In genomic region chr1:115164940-115165718, GRCh38 we compare ENCODE assay signal across 19 cellular contexts.
DNase-seq lines count a peak whose midpoint lies in the region; ATAC-seq, FAIRE-seq and TF ChIP-seq lines count a peak whose summit lies in the region.
"Had no signal": no experiment of that assay in that cellular context is flagged by ENCODE, and none has a peak within 500 bp of the region (broad histone marks: within the 10 kb centered on the region; RNA-seq: fewer than 3 reads in every experiment).

No MANE protein-coding gene starts in this region.

- H2BK12ac ChIP-seq in trophoblast cell (ENCODE audit: low read length) = peak overlapping the region; percentile 17

- no peak for DNase-seq in activated naive CD4-positive, alpha-beta T cell (lab: John Stamatoyannopoulos, UW)
- DNase-seq in HCT116 (ENCODE audit: low read depth, low spot score) (no peak), astrocyte (ENCODE audit: low read depth) (no peak), trophoblast cell (no peak), COLO829 (ENCODE audit: low spot score) (no peak), NOMO-1 (lab: John Stamatoyannopoulos, UW; ENCODE audit: unreplicated experiment in 2 of 2) (no peak)
- DNase-seq: Caco-2; CD8-positive, alpha-beta T cell; DMS53; GF-D8; HFFc6 had no signal

- no peaks in the 10 kb centered on the region for H3K4me1 Mint-ChIP-seq in activated naive CD4-positive, alpha-beta T cell treated with anti-CD3 and anti-CD28 coated beads, Interleukin-2, amount 50 U/mL, for 24 hours
- peaks cover 32% of the 10 kb centered on the region for H3K4me1 Mint-ChIP-seq in astrocyte (ENCODE audit: low read depth, unreplicated experiment)
- H3K4me1 Mint-ChIP-seq: CD14-positive monocyte had no signal

- H3K4me3 Mint-ChIP-seq in activated naive CD4-positive, alpha-beta T cell treated with anti-CD3 and anti-CD28 coated beads, Interleukin-2, amount 50 U/mL, for 24 hours = no peak overlapping the region
- no peak overlapping the region for H3K4me3 Mint-ChIP-seq in astrocyte (ENCODE audit: unreplicated experiment)
- H3K4me3 Mint-ChIP-seq: CD14-positive monocyte; CD8-positive, alpha-beta T cell; HFFc6 had no signal

- no CpG with 5 or more reads among the region's 6 CpGs for WGBS in trophoblast cell (ENCODE audit: extremely low coverage, insufficient coverage, insufficient read length)

- H3K18ac ChIP-seq in trophoblast cell (ENCODE audit: low read length) = no peak overlapping the region

- H3K27ac ChIP-seq in HCT116 (ENCODE audit: low read depth, low read length) = no peak overlapping the region
- no peak overlapping the region for H3K27ac ChIP-seq in astrocyte (ENCODE audit: low read depth, low read length)
- no peak overlapping the region for H3K27ac ChIP-seq in trophoblast cell (ENCODE audit: low read depth, low read length)
- H3K27ac ChIP-seq: HL-60 had no signal

- no peak overlapping the region for H4K12ac ChIP-seq in trophoblast cell (ENCODE audit: low read depth, low read length)

- no peak overlapping the region for H2BK120ac ChIP-seq in trophoblast cell (ENCODE audit: insufficient read depth, low read length, poor library complexity)

- no peak overlapping the region for H3K23ac ChIP-seq in trophoblast cell (ENCODE audit: low read length)

- H3K14ac ChIP-seq in trophoblast cell (ENCODE audit: low read length) = no peak overlapping the region

- H3K27me3 ChIP-seq in HCT116 (ENCODE audit: insufficient read depth, low read length) (no peaks in the 10 kb centered on the region), astrocyte (ENCODE audit: insufficient read depth, low read length) (no peaks in the 10 kb centered on the region), trophoblast cell (ENCODE audit: insufficient read depth, low read length) (no peaks in the 10 kb centered on the region)

- peak overlapping the region; percentile 0 for H3K27ac Mint-ChIP-seq in activated naive CD4-positive, alpha-beta T cell treated with anti-CD3 and anti-CD28 coated beads, Interleukin-2, amount 50 U/mL, for 24 hours
- H3K27ac Mint-ChIP-seq in astrocyte (ENCODE audit: unreplicated experiment) = no peak overlapping the region
- H3K27ac Mint-ChIP-seq: CD14-positive monocyte; CD8-positive, alpha-beta T cell had no signal

- no peak for ATAC-seq in HCT116
- ATAC-seq in GM19452 (IDR thresholded peaks at IDR 0.05; ENCODE audit: unreplicated experiment) = no peak
- ATAC-seq: A549; CD8-positive, alpha-beta T cell had no signal

- H2BK5ac ChIP-seq in trophoblast cell (ENCODE audit: low read depth, low read length, poor library complexity) = no peak overlapping the region

- H3K9ac ChIP-seq in HCT116 (ENCODE audit: low read length) (no peak overlapping the region), astrocyte (ENCODE audit: low read length) (no peak overlapping the region), trophoblast cell (ENCODE audit: low read length) (no peak overlapping the region)

- H3K4me3 ChIP-seq in HCT116 (replicated peaks in 1 of 2; ENCODE audit: low read depth in 1 of 2, low read length in 2 of 2) = no peak overlapping the region
- no peak overlapping the region for H3K4me3 ChIP-seq in astrocyte (ENCODE audit: insufficient read depth, low read depth, low read length)
- H3K4me3 ChIP-seq in trophoblast cell (ENCODE audit: low read depth, low read length) = no peak overlapping the region
- H3K4me3 ChIP-seq: A549, HAP-1 had no signal

- no peaks in the 10 kb centered on the region for H3K79me2 ChIP-seq in HCT116 (ENCODE audit: insufficient read depth, low read length)
- no peaks in the 10 kb centered on the region for H3K79me2 ChIP-seq in astrocyte (ENCODE audit: insufficient read depth, low read length)
- H3K79me2 ChIP-seq in trophoblast cell (ENCODE audit: control insufficient read depth, insufficient read depth, low read length, poor library complexity) = no peaks in the 10 kb centered on the region

- POLR2A ChIA-PET in HCT116 (lab: Charles Lee) = interaction anchor here (1.3 kb wide), 1 partner anchor 14 kb away, joined by 3 read pairs; no protein-coding TSS in a partner anchor

- peak; percentile 79 for FAIRE-seq in astrocyte (lab: Jason Lieb, UNC)
- FAIRE-seq: A549, GM18507, H1 had no signal

- no peak for TF ChIP-seq RAD21 in HCT116 (IDR thresholded peaks at IDR 0.05; ENCODE audit: low read depth)

- CTCF ChIA-PET in HCT116 (lab: Charles Lee) = no interaction called here

- no peaks in the 10 kb centered on the region for H3K9me3 Mint-ChIP-seq in activated naive CD4-positive, alpha-beta T cell treated with anti-CD3 and anti-CD28 coated beads, Interleukin-2, amount 50 U/mL, for 24 hours
- H3K9me3 Mint-ChIP-seq in astrocyte (ENCODE audit: unreplicated experiment) = no peaks in the 10 kb centered on the region
- H3K9me3 Mint-ChIP-seq: CD8-positive, alpha-beta T cell had no signal

- H3K4me2 ChIP-seq in HCT116 (ENCODE audit: low read length) (no peak overlapping the region), astrocyte (ENCODE audit: low read length) (no peak overlapping the region), trophoblast cell (ENCODE audit: low read length) (no peak overlapping the region)
- H3K4me2 ChIP-seq: A549 had no signal

- H2AFZ ChIP-seq in HCT116 (ENCODE audit: low read depth, low read length, poor library complexity, severe bottlenecking) = peak overlapping the region; percentile 3
- H2AFZ ChIP-seq in astrocyte (ENCODE audit: low read depth, low read length) = no peak overlapping the region
- no peak overlapping the region for H2AFZ ChIP-seq in trophoblast cell (ENCODE audit: insufficient read depth, low read length, poor library complexity)

- TF ChIP-seq CTCF in HCT116 (IDR thresholded peaks at IDR 0.05 in 2 of 3, conservative IDR thresholded peaks at IDR 0.05 in 1 of 3; ENCODE audit: borderline replicate concordance in 1 of 3, insufficient read depth in 1 of 3, low read depth in 2 of 3, low read length in 2 of 3) (no peak), astrocyte (IDR thresholded peaks at IDR 0.05; ENCODE audit: insufficient read depth, low read depth, low read length) (no peak)

- H2AK5ac ChIP-seq in trophoblast cell (ENCODE audit: low read length) = no peak overlapping the region

- H3K36me3 ChIP-seq in HCT116 (ENCODE audit: control insufficient read depth in 1 of 2, insufficient read depth in 2 of 2, low read length in 2 of 2) (no peaks in the 10 kb centered on the region), astrocyte (ENCODE audit: insufficient read depth, low read length) (no peaks in the 10 kb centered on the region), trophoblast cell (ENCODE audit: control insufficient read depth in 1 of 2, insufficient read depth in 2 of 2, low read length in 2 of 2) (no peaks in the 10 kb centered on the region)
- H3K36me3 ChIP-seq: HAP-1 had no signal

- RAD21 ChIA-PET in HCT116 (lab: Charles Lee; ENCODE audit: low non-redundant PET in 1 of 2, low total read pairs in 2 of 2, uncharacterized antibody in 2 of 2, unreplicated experiment in 2 of 2) = no interaction called here

- no peak for TF ChIP-seq POLR2A in HCT116 (IDR thresholded peaks at IDR 0.05; ENCODE audit: borderline replicate concordance, extremely low read depth, insufficient read depth, insufficient read length)

- intact Hi-C loops in HCT116 (cut with micrococcal nuclease) = no loop called here

- H4K8ac ChIP-seq in trophoblast cell (ENCODE audit: low read depth, low read length) = no peak overlapping the region

- no peak overlapping the region for H4K91ac ChIP-seq in trophoblast cell (ENCODE audit: low read depth, low read length)

- no peaks in the 10 kb centered on the region for H3K9me3 ChIP-seq in HCT116 (ENCODE audit: control insufficient read depth in 1 of 2, insufficient read depth in 1 of 2, low read depth in 1 of 2, low read length in 2 of 2)
- H3K9me3 ChIP-seq in astrocyte (ENCODE audit: insufficient read depth, low read depth, low read length) = no peaks in the 10 kb centered on the region
- H3K9me3 ChIP-seq in trophoblast cell (ENCODE audit: insufficient read depth, low read depth, low read length) = no peaks in the 10 kb centered on the region
- H3K9me3 ChIP-seq: A549, Caco-2, HAP-1 had no signal

- H3K4me1 ChIP-seq in HCT116 (ENCODE audit: control insufficient read depth in 1 of 2, insufficient read depth in 2 of 2, low read length in 2 of 2) = peaks cover 0 to 42% of the 10 kb centered on the region in 2 experiments; a peak in 2 of 4 replicates
- H3K4me1 ChIP-seq in astrocyte (ENCODE audit: insufficient read depth, low read length) = peaks cover 16% of the 10 kb centered on the region
- peaks cover 3 to 5% of the 10 kb centered on the region in 2 experiments for H3K4me1 ChIP-seq in trophoblast cell (ENCODE audit: control insufficient read depth in 1 of 2, insufficient read depth in 2 of 2, low read length in 2 of 2)
- H3K4me1 ChIP-seq: Caco-2, HAP-1 had no signal

- no peak overlapping the region for H3K4ac ChIP-seq in trophoblast cell (ENCODE audit: low read depth, low read length)

- H3K27me3 Mint-ChIP-seq in activated naive CD4-positive, alpha-beta T cell treated with anti-CD3 and anti-CD28 coated beads, Interleukin-2, amount 50 U/mL, for 24 hours = peaks cover 9% of the 10 kb centered on the region
- no peaks in the 10 kb centered on the region for H3K27me3 Mint-ChIP-seq in astrocyte (ENCODE audit: low read depth, unreplicated experiment)

- no peaks in the 10 kb centered on the region for H3K36me3 Mint-ChIP-seq in activated naive CD4-positive, alpha-beta T cell treated with anti-CD3 and anti-CD28 coated beads, Interleukin-2, amount 50 U/mL, for 24 hours
- H3K36me3 Mint-ChIP-seq in astrocyte (ENCODE audit: low read depth, unreplicated experiment) = no peaks in the 10 kb centered on the region
- H3K36me3 Mint-ChIP-seq: CD14-positive monocyte; CD8-positive, alpha-beta T cell had no signal

- no TSS peak for BruUV-seq in HCT116 (replicated peaks; lab: Mats Ljungman, UMichigan)

- H3K79me1 ChIP-seq in trophoblast cell (ENCODE audit: low read length) = peaks cover 10% of the 10 kb centered on the region

- H3K9me2 ChIP-seq in HCT116 (ENCODE audit: insufficient read depth) = 0 out of 2 replicates have a peak, but pooled peaks cover 2% of the 10 kb centered on the region

- H4K20me1 ChIP-seq in HCT116 (ENCODE audit: insufficient read depth) (no peaks in the 10 kb centered on the region), astrocyte (ENCODE audit: insufficient read depth, low read length) (no peaks in the 10 kb centered on the region)

TF ChIP-seq in HCT116, 20 proteins besides CTCF, POLR2A, EP300 and RAD21 (continues in another document):
- TF ChIP-seq SIN3A (IDR thresholded peaks at IDR 0.05; ENCODE audit: low read depth) (no peak), ZNF274 (IDR thresholded peaks at IDR 0.05; ENCODE audit: low read depth, low read length) (no peak), JUND (IDR thresholded peaks at IDR 0.05) (no peak), SRF (IDR thresholded peaks at IDR 0.05; ENCODE audit: low read depth) (no peak), CBX3 (IDR thresholded peaks at IDR 0.05; ENCODE audit: low read depth) (no peak), ELF1 (IDR thresholded peaks at IDR 0.05; ENCODE audit: borderline replicate concordance, low read depth) (no peak), MAX (IDR thresholded peaks at IDR 0.05) (no peak), FOSL1 (IDR thresholded peaks at IDR 0.05; ENCODE audit: low read depth) (no peak), EGR1 (IDR thresholded peaks at IDR 0.05; ENCODE audit: low read depth) (no peak)
